ENCODE assay signal across 14 cellular contexts in genomic region chr3:152287898-152288576, GRCh38. TPM values are rescaled to one million over a fixed set of nuclear protein-coding genes. Genes with fewer than 3 reads are reported as not detected.
DNase-seq lines count a peak whose midpoint lies in the region; ATAC-seq, FAIRE-seq and TF ChIP-seq lines count a peak whose summit lies in the region.
"Had no signal": no experiment of that assay in that cellular context is flagged by ENCODE, and none has a peak within 500 bp of the region (broad histone marks: within the 10 kb centered on the region; RNA-seq: fewer than 3 reads in every experiment).

No MANE protein-coding gene starts in this region.

- no peaks in the 10 kb centered on the region for H3K9me3 ChIP-seq in A549
- no peaks in the 10 kb centered on the region for H3K9me3 ChIP-seq in kidney (ENCODE audit: control insufficient read depth in 1 of 2, low read length in 2 of 2)
- H3K9me3 ChIP-seq: esophagus squamous epithelium, suprapubic skin had no signal

- no peaks in the 10 kb centered on the region for H3K9me3 Mint-ChIP-seq in GM23338
- H3K9me3 Mint-ChIP-seq in activated naive CD8-positive, alpha-beta T cell (ENCODE audit: low read depth) = no peaks in the 10 kb centered on the region

- H3K9ac ChIP-seq in kidney (ENCODE audit: low read length in 2 of 2) = no peak overlapping the region

- H2AFZ ChIP-seq in GM23338 = no peak overlapping the region

- no peak for TF ChIP-seq POLR2A in A549 (IDR thresholded peaks at IDR 0.05; ENCODE audit: low read length)

- no peaks in the 10 kb centered on the region for H3K9me2 ChIP-seq in GM23338 (ENCODE audit: insufficient read depth)

- peaks cover 92% of the 10 kb centered on the region for H3K79me2 ChIP-seq in GM23338 (replicated peaks; ENCODE audit: insufficient read depth)

- no peaks in the 10 kb centered on the region for H3K27me3 ChIP-seq in GM23338 (ENCODE audit: insufficient read depth)
- no peaks in the 10 kb centered on the region for H3K27me3 ChIP-seq in H7 (ENCODE audit: control insufficient read depth, insufficient read depth, low read length)
- H3K27me3 ChIP-seq: esophagus squamous epithelium, suprapubic skin had no signal

- DNase-seq in A549 (ENCODE audit: low read depth in 1 of 2, low spot score in 1 of 2) = no peak
- no peak for DNase-seq in GM23338 (ENCODE audit: low spot score)
- DNase-seq in kidney = no peak
- no peak for DNase-seq in H7
- no peak for DNase-seq in RCC 7860 (ENCODE audit: low spot score)
- no peak for DNase-seq in DMS153 (lab: John Stamatoyannopoulos, UW)
- DNase-seq: aorta; esophagus squamous epithelium; kidney glomerular epithelial cell; NCI-H446 treated with DMSO at 0.1 percent for 48 hours; stimulated activated CD4-positive, alpha-beta T cell treated with anti-CD3 and anti-CD28 coated beads, Interleukin-4, amount 100 ng/mL, for 24 hours had no signal

- TF ChIP-seq EP300 in A549 (IDR thresholded peaks at IDR 0.05) = no peak

- no peak for TF ChIP-seq RAD21 in A549 (conservative IDR thresholded peaks at IDR 0.05 in 1 of 2, IDR thresholded peaks at IDR 0.05 in 1 of 2)

- H3K27ac Mint-ChIP-seq in GM23338 = 0 out of 2 replicates have a peak overlapping the region, but pooled peaks have one; percentile 1
- peak overlapping the region; percentile 85 for H3K27ac Mint-ChIP-seq in activated naive CD8-positive, alpha-beta T cell

- no peak for FAIRE-seq in A549 (lab: Jason Lieb, UNC)
- no peak for FAIRE-seq in kidney (lab: Jason Lieb, UNC)
- FAIRE-seq in RCC 7860 (lab: Jason Lieb, UNC) = no peak

- no peaks in the 10 kb centered on the region for H4K20me1 ChIP-seq in GM23338 (replicated peaks; ENCODE audit: insufficient read depth)

- WGBS in A549 (ENCODE audit: missing lambda C conversion rate) = 44% methylated on average over 6 of the region's 6 CpGs

- no peaks in the 10 kb centered on the region for H3K36me3 ChIP-seq in GM23338 (ENCODE audit: insufficient read depth)
- no peaks in the 10 kb centered on the region for H3K36me3 ChIP-seq in kidney (ENCODE audit: control insufficient read depth in 1 of 2, insufficient read depth in 2 of 2, low read length in 2 of 2)
- H3K36me3 ChIP-seq in H7 (replicated peaks; ENCODE audit: control insufficient read depth, insufficient read depth, low read length) = no peaks in the 10 kb centered on the region
- H3K36me3 ChIP-seq: suprapubic skin had no signal

- peaks cover 23% of the 10 kb centered on the region for H3K4me1 Mint-ChIP-seq in GM23338
- peaks cover 85% of the 10 kb centered on the region for H3K4me1 Mint-ChIP-seq in activated naive CD8-positive, alpha-beta T cell (ENCODE audit: low read depth)

- H3F3A ChIP-seq in GM23338 (replicated peaks; ENCODE audit: low read depth) = no peaks in the 10 kb centered on the region

- no peak overlapping the region for H3K4me3 ChIP-seq in A549
- no peak overlapping the region for H3K4me3 ChIP-seq in GM23338
- H3K4me3 ChIP-seq in kidney (ENCODE audit: low read length in 2 of 2) = peak overlapping the region; percentile 29 to 36
- no peak overlapping the region for H3K4me3 ChIP-seq in H7 (ENCODE audit: insufficient read depth, low read depth, low read length)
- H3K4me3 ChIP-seq: esophagus squamous epithelium, suprapubic skin had no signal

- no peaks in the 10 kb centered on the region for H3K27me3 Mint-ChIP-seq in GM23338 (ENCODE audit: insufficient read depth, low read depth, poor library complexity)
- H3K27me3 Mint-ChIP-seq in activated naive CD8-positive, alpha-beta T cell = no peaks in the 10 kb centered on the region

- intact Hi-C loops in kidney (cut with DNase I) = no loop called here

- H3K4me2 ChIP-seq in A549 = peak overlapping the region; percentile 21
- H3K4me2 ChIP-seq in GM23338 = no peak overlapping the region

- H3K4me1 ChIP-seq in A549 (peaks cover 48% of the 10 kb centered on the region), GM23338 (ENCODE audit: insufficient read depth) (peaks cover 9% of the 10 kb centered on the region; the same call in 1 of the 2 replicates), kidney (ENCODE audit: control insufficient read depth in 1 of 2, insufficient read depth in 1 of 2, low read depth in 1 of 2, low read length in 2 of 2) (peaks cover 9 to 21% of the 10 kb centered on the region in 2 donors)

- no peak overlapping the region for H3K4me3 Mint-ChIP-seq in GM23338
- H3K4me3 Mint-ChIP-seq in activated naive CD8-positive, alpha-beta T cell = peak overlapping the region; percentile 77

- TF ChIP-seq CTCF in A549 (IDR thresholded peaks at IDR 0.05) (no peak), GM23338 (conservative IDR thresholded peaks at IDR 0.05; ENCODE audit: low read depth in 2 of 2) (no peak), kidney (IDR thresholded peaks at IDR 0.05; ENCODE audit: borderline replicate concordance, extremely low read depth, insufficient read depth) (no peak)

- no peaks in the 10 kb centered on the region for H3K36me3 Mint-ChIP-seq in GM23338 (ENCODE audit: low read depth)
- H3K36me3 Mint-ChIP-seq in activated naive CD8-positive, alpha-beta T cell = peaks cover 4% of the 10 kb centered on the region

- POLR2A ChIA-PET in A549 (lab: Yijun Ruan, JAX) = no interaction called here

- ATAC-seq in A549 = no peak
- no peak for ATAC-seq in GM23338
- ATAC-seq in HG03139 (IDR thresholded peaks at IDR 0.05; ENCODE audit: unreplicated experiment) = no peak

- H3K27ac ChIP-seq in A549 = no peak overlapping the region
- H3K27ac ChIP-seq in GM23338 (ENCODE audit: low read depth) = no peak overlapping the region
- no peak overlapping the region for H3K27ac ChIP-seq in kidney (ENCODE audit: low read depth in 2 of 2, low read length in 2 of 2)

- CTCF ChIA-PET in A549 (lab: Yijun Ruan, JAX) = no interaction called here

TF ChIP-seq in A549, 52 proteins besides CTCF, POLR2A, EP300 and RAD21 (continues in another document):
- no peak for TF ChIP-seq ESRRA (IDR thresholded peaks at IDR 0.05; ENCODE audit: borderline replicate concordance, low read length)
- TF ChIP-seq CHD4 (IDR thresholded peaks at IDR 0.05; ENCODE audit: borderline replicate concordance) = no peak
- TF ChIP-seq SMC3 (IDR thresholded peaks at IDR 0.05) = no peak

RNA-seq across cellular contexts. Expression of gene MBNL1, which starts 19.3 kb away (rescaled TPM):
- polyA plus RNA-seq in A549 (2011; rRNA removed) (92.5 and 114 TPM in 2 replicates), A549 (2017; fragmentation: RNase III; extraction: RNeasy Plus Mini Kit Qiagen cat#74134 plus additional on column Dnase treatment) (59.6 to 60.5 TPM (median 59.9 TPM) in 3 replicates), GM23338 (2016; fragmentation: Nextera tagmentation; extraction: Ambion mirVana) (8.4 and 9.4 TPM in 2 replicates), kidney (ENCODE audit: insufficient read depth, low read depth, low replicate concordance) (22.0 TPM)
- polyA plus RNA-seq in A549 (2012; cell fraction: cytosol; rRNA removed) = 38.1 and 53.4 TPM in 2 replicates
- 23.1 and 23.7 TPM in 2 replicates for polyA plus RNA-seq in A549 (2012; cell fraction: nucleus; rRNA removed)
- polyA minus RNA-seq in A549 (2011; rRNA and poly(A)+ RNA removed) = 330 and 339 TPM in 2 replicates
- 15.7 and 23.2 TPM in 2 replicates for total RNA-seq in GM23338 (2014; rRNA removed; shearing (Covaris generic))
- 167 TPM for total RNA-seq in kidney
- 11.1 and 25.3 TPM in 2 replicates for total RNA-seq in H7 (2014; rRNA removed; shearing (Covaris generic))

Comparison
In these comparisons a context has a peak if more than half of its experiments do, and no peak if none do; other contexts are left out.
1. H3K4me3 ChIP-seq: peak in kidney (2 of 2); none in A549 (single experiment), GM23338 (single experiment) and H7 (single experiment).